1 cellular context compared by ENCODE assay signal in the genomic region with DNA sequence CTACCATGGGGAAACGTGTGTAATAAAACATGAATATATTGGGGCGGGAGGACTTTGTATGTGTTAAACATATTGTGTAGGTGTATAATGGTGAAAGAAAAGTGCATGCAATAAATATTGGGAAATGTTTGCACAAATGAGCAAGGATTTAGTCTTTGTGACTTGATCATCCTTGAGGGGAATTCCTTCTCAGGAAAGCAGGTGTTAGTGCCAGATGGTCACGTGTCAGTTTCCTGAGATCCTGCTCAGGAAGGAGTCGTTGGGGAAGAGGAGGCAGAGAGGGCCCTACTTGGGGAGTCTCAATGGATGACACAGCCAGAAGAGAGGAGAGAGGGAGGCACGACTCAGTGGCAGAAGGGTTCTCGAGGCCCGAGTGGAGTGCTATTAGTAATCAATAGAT.
TF ChIP-seq lines count a peak whose summit lies in the region.

No MANE protein-coding gene starts in this region.

TF ChIP-seq in GM23338, 12 proteins besides CTCF, POLR2A, EP300 and RAD21 (continued from another document):
- TF ChIP-seq, protein P1, sequence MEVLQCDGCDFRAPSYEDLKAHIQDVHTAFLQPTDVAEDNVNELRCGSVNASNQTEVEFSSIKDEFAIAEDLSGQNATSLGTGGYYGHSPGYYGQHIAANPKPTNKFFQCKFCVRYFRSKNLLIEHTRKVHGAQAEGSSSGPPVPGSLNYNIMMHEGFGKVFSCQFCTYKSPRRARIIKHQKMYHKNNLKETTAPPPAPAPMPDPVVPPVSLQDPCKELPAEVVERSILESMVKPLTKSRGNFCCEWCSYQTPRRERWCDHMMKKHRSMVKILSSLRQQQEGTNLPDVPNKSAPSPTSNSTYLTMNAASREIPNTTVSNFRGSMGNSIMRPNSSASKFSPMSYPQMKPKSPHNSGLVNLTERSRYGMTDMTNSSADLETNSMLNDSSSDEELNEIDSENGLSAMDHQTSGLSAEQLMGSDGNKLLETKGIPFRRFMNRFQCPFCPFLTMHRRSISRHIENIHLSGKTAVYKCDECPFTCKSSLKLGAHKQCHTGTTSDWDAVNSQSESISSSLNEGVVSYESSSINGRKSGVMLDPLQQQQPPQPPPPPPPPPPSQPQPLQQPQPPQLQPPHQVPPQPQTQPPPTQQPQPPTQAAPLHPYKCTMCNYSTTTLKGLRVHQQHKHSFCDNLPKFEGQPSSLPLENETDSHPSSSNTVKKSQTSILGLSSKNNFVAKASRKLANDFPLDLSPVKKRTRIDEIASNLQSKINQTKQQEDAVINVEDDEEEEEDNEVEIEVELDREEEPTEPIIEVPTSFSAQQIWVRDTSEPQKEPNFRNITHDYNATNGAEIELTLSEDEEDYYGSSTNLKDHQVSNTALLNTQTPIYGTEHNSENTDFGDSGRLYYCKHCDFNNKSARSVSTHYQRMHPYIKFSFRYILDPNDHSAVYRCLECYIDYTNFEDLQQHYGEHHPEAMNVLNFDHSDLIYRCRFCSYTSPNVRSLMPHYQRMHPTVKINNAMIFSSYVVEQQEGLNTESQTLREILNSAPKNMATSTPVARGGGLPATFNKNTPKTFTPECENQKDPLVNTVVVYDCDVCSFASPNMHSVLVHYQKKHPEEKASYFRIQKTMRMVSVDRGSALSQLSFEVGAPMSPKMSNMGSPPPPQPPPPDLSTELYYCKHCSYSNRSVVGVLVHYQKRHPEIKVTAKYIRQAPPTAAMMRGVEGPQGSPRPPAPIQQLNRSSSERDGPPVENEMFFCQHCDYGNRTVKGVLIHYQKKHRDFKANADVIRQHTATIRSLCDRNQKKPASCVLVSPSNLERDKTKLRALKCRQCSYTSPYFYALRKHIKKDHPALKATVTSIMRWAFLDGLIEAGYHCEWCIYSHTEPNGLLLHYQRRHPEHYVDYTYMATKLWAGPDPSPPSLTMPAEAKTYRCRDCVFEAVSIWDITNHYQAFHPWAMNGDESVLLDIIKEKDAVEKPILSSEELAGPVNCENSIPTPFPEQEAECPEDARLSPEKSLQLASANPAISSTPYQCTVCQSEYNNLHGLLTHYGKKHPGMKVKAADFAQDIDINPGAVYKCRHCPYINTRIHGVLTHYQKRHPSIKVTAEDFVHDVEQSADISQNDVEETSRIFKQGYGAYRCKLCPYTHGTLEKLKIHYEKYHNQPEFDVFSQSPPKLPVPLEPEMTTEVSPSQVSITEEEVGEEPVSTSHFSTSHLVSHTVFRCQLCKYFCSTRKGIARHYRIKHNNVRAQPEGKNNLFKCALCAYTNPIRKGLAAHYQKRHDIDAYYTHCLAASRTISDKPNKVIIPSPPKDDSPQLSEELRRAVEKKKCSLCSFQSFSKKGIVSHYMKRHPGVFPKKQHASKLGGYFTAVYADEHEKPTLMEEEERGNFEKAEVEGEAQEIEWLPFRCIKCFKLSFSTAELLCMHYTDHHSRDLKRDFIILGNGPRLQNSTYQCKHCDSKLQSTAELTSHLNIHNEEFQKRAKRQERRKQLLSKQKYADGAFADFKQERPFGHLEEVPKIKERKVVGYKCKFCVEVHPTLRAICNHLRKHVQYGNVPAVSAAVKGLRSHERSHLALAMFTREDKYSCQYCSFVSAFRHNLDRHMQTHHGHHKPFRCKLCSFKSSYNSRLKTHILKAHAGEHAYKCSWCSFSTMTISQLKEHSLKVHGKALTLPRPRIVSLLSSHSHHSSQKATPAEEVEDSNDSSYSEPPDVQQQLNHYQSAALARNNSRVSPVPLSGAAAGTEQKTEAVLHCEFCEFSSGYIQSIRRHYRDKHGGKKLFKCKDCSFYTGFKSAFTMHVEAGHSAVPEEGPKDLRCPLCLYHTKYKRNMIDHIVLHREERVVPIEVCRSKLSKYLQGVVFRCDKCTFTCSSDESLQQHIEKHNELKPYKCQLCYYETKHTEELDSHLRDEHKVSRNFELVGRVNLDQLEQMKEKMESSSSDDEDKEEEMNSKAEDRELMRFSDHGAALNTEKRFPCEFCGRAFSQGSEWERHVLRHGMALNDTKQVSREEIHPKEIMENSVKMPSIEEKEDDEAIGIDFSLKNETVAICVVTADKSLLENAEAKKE (CRISPR knock-in tag; IDR thresholded peaks at IDR 0.05): no peak
- TF ChIP-seq, protein P2, sequence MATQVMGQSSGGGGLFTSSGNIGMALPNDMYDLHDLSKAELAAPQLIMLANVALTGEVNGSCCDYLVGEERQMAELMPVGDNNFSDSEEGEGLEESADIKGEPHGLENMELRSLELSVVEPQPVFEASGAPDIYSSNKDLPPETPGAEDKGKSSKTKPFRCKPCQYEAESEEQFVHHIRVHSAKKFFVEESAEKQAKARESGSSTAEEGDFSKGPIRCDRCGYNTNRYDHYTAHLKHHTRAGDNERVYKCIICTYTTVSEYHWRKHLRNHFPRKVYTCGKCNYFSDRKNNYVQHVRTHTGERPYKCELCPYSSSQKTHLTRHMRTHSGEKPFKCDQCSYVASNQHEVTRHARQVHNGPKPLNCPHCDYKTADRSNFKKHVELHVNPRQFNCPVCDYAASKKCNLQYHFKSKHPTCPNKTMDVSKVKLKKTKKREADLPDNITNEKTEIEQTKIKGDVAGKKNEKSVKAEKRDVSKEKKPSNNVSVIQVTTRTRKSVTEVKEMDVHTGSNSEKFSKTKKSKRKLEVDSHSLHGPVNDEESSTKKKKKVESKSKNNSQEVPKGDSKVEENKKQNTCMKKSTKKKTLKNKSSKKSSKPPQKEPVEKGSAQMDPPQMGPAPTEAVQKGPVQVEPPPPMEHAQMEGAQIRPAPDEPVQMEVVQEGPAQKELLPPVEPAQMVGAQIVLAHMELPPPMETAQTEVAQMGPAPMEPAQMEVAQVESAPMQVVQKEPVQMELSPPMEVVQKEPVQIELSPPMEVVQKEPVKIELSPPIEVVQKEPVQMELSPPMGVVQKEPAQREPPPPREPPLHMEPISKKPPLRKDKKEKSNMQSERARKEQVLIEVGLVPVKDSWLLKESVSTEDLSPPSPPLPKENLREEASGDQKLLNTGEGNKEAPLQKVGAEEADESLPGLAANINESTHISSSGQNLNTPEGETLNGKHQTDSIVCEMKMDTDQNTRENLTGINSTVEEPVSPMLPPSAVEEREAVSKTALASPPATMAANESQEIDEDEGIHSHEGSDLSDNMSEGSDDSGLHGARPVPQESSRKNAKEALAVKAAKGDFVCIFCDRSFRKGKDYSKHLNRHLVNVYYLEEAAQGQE (IDR thresholded peaks at IDR 0.05; ENCODE audit: unreplicated experiment): no peak
